In genomic region chr14:57712101-57712500, GRCh38 we compare ENCODE assay signal across 24 cellular contexts.
DNase-seq lines count a peak whose midpoint lies in the region; ATAC-seq, FAIRE-seq and TF ChIP-seq lines count a peak whose summit lies in the region.
"Had no signal": no experiment of that assay in that cellular context is flagged by ENCODE, and none has a peak within 500 bp of the region (broad histone marks: within the 10 kb centered on the region; RNA-seq: fewer than 3 reads in every experiment).

No MANE protein-coding gene starts in this region.

- SMC1A ChIA-PET in GM12878 (lab: Charles Lee; ENCODE audit: uncharacterized antibody, unreplicated experiment), result interaction anchor here (0.6 to 2.1 kb wide), 13 partner anchors 11 to 946 kb away, joined by 3 to 10 read pairs (median 4); no protein-coding TSS in a partner anchor

- POLR2A ChIA-PET in GM12878 (lab: Charles Lee), result no interaction called here

- no peaks in the 10 kb centered on the region for H4K20me1 ChIP-seq in GM12878 (ENCODE audit: control insufficient read depth, insufficient read depth)

- 2% methylated on average over 3 of the region's 3 CpGs for WGBS in GM12878 (ENCODE audit: insufficient coverage, insufficient replicate concordance, low lambda C conversion rate, missing lambda C conversion rate)

- TF ChIP-seq CTCF in GM12878 (IDR thresholded peaks at IDR 0.05 in 2 of 3, conservative IDR thresholded peaks at IDR 0.05 in 1 of 3; ENCODE audit: control insufficient read depth in 2 of 3, extremely low read depth in 1 of 3, insufficient read depth in 1 of 3, low read depth in 3 of 3, low read length in 3 of 3), result 0 out of 6 replicates have a peak, but pooled peaks of 1 of the 3 experiments have one; percentile 1

- RAD21 ChIA-PET in GM12878 (lab: Charles Lee; ENCODE audit: unreplicated experiment), result interaction anchor here (0.8 to 2.0 kb wide), 4 partner anchors 9 to 159 kb away, joined by 3 to 6 read pairs (median 4); no protein-coding TSS in a partner anchor

- ATAC-seq in HG02678 (IDR thresholded peaks at IDR 0.05; ENCODE audit: unreplicated experiment) (peak; percentile 40), GM12878 (peak; percentile 51), HG02852 (IDR thresholded peaks at IDR 0.05; ENCODE audit: unreplicated experiment) (no peak), GM19467 (IDR thresholded peaks at IDR 0.05; ENCODE audit: unreplicated experiment) (no peak)
- ATAC-seq: T-helper 17 cell had no signal

- no peaks in the 10 kb centered on the region; the same call in 2 of the 3 replicates for H3K9me3 ChIP-seq in GM12878 (replicated peaks; ENCODE audit: control insufficient read depth, insufficient read depth, low read length)
- H3K9me3 ChIP-seq: sigmoid colon had no signal

- no peak overlapping the region for H2AFZ ChIP-seq in GM12878 (ENCODE audit: control insufficient read depth, low read depth, low read length)
- H2AFZ ChIP-seq: parathyroid adenoma, PC-9 had no signal

- no peaks in the 10 kb centered on the region for H3K4me1 ChIP-seq in GM12878 (ENCODE audit: control insufficient read depth, insufficient read depth, low read length)
- H3K4me1 ChIP-seq: breast epithelium, parathyroid adenoma, sigmoid colon, suprapubic skin had no signal

- FAIRE-seq in GM12878 (lab: Jason Lieb, UNC), result no peak
- FAIRE-seq: endothelial cell of umbilical vein, frontal cortex had no signal

- no TSS peak for BruUV-seq in GM12878 (replicated peaks; lab: Mats Ljungman, UMichigan)

- DNase-seq in ACHN (peak; percentile 39), GM12878 (ENCODE audit: low read depth, low spot score) (no peak), kidney tubule cell (ENCODE audit: low spot score) (peak; percentile 15), NCI-H187 (lab: John Stamatoyannopoulos, UW) (no peak)
- DNase-seq: activated CD8-positive, alpha-beta memory T cell treated with anti-CD3 and anti-CD28 coated beads, Interleukin-2, amount 50 U/mL, for 48 hours; activated effector memory CD4-positive, alpha-beta T cell treated with anti-CD3 and anti-CD28 coated beads, Interleukin-2, amount 50 U/mL, for 16 hours; CD4-positive, alpha-beta memory T cell; DMS79 treated with DMSO at 0.1 percent for 48 hours; Karpas-422; midbrain; NCI-H1092; NCI-H2171 treated with DMSO at 0.1 percent for 48 hours; NCI-H69; PC-9; sigmoid colon; T-helper 17 cell had no signal

- no peaks in the 10 kb centered on the region for H3K27me3 ChIP-seq in GM12878 (replicated peaks in 1 of 2; ENCODE audit: control insufficient read depth in 2 of 2, insufficient read depth in 2 of 2, low read length in 1 of 2)
- H3K27me3 ChIP-seq: breast epithelium, sigmoid colon, suprapubic skin had no signal

- no peak for TF ChIP-seq RAD21 in GM12878 (IDR thresholded peaks at IDR 0.05; ENCODE audit: insufficient read depth, low read depth, low read length)

- in situ Hi-C loops in ACHN (cut with HindIII; ENCODE audit: low pct_ligation_motif_present, low pct_unique_long_range_greater_than_20kb, low sequenced_read_pairs) (no loop called here), GM12878 (cut with MboI) (no loop called here)

- no peak for TF ChIP-seq EP300 in GM12878 (IDR thresholded peaks at IDR 0.05; ENCODE audit: borderline replicate concordance in 1 of 2, control insufficient read depth in 1 of 2, low read depth in 2 of 2, low read length in 2 of 2)

- H3K9ac ChIP-seq in GM12878 (ENCODE audit: control insufficient read depth, insufficient read depth, low read length), result no peak overlapping the region
- H3K9ac ChIP-seq: parathyroid adenoma had no signal

- H3K4me2 ChIP-seq in GM12878 (ENCODE audit: control insufficient read depth, insufficient read depth), result no peak overlapping the region
- H3K4me2 ChIP-seq: PC-9 had no signal

- H3K27ac ChIP-seq in GM12878 (ENCODE audit: control insufficient read depth, insufficient read depth), result no peak overlapping the region
- H3K27ac ChIP-seq: breast epithelium, parathyroid adenoma, PC-9, sigmoid colon, suprapubic skin had no signal

- CTCF ChIA-PET in GM12878 (lab: Yijun Ruan, JAX), result interaction anchor here (1.3 to 1.8 kb wide), 4 partner anchors 9 to 172 kb away, joined by 4 to 8 read pairs (median 5); no protein-coding TSS in a partner anchor

- no peaks in the 10 kb centered on the region for H3K79me2 ChIP-seq in GM12878 (ENCODE audit: control insufficient read depth, insufficient read depth, low read length)
- H3K79me2 ChIP-seq: parathyroid adenoma had no signal

- intact Hi-C loops in GM12878 (cut with micrococcal nuclease; ENCODE audit: unreplicated experiment), result loop anchor here (10.0 kb wide), 1 partner anchor 63 kb away; no protein-coding TSS in a partner anchor

- no peak overlapping the region for H3K4me3 ChIP-seq in GM12878
- H3K4me3 ChIP-seq: breast epithelium, PC-9, sigmoid colon, suprapubic skin had no signal

- H3K36me3 ChIP-seq in GM12878 (ENCODE audit: control insufficient read depth in 2 of 2, insufficient read depth in 2 of 2, low read length in 1 of 2), result no peaks in the 10 kb centered on the region
- H3K36me3 ChIP-seq: breast epithelium, sigmoid colon, suprapubic skin had no signal

- no peak for TF ChIP-seq POLR2A in GM12878 (IDR thresholded peaks at IDR 0.05; ENCODE audit: low read depth, low read length)

TF ChIP-seq in GM12878, 131 proteins besides CTCF, POLR2A, EP300 and RAD21:
- TF ChIP-seq POLR2AphosphoS2 (IDR thresholded peaks at IDR 0.05; ENCODE audit: low read depth, low read length), result no peak
- TF ChIP-seq CBX5 (IDR thresholded peaks at IDR 0.05; ENCODE audit: low read depth), result no peak
- TF ChIP-seq, protein P1, sequence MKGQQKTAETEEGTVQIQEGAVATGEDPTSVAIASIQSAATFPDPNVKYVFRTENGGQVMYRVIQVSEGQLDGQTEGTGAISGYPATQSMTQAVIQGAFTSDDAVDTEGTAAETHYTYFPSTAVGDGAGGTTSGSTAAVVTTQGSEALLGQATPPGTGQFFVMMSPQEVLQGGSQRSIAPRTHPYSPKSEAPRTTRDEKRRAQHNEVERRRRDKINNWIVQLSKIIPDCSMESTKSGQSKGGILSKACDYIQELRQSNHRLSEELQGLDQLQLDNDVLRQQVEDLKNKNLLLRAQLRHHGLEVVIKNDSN (IDR thresholded peaks at IDR 0.05; ENCODE audit: borderline replicate concordance, extremely low read length, insufficient read depth, low read depth, low read length), result no peak
- no peak for TF ChIP-seq RELA (IDR thresholded peaks at IDR 0.05; ENCODE audit: borderline replicate concordance, partially characterized antibody)
- TF ChIP-seq SMC3 (IDR thresholded peaks at IDR 0.05; ENCODE audit: borderline replicate concordance, low read length), result no peak
- no peak for TF ChIP-seq TCF7 (IDR thresholded peaks at IDR 0.05; ENCODE audit: borderline replicate concordance)
- TF ChIP-seq MEF2B (IDR thresholded peaks at IDR 0.05; ENCODE audit: partially characterized antibody, poor library complexity, severe bottlenecking), result no peak
- no peak for TF ChIP-seq DPF2 (IDR thresholded peaks at IDR 0.05)
- no peak for TF ChIP-seq BCL11A (IDR thresholded peaks at IDR 0.05; ENCODE audit: low read depth, low read length)
- TF ChIP-seq MLLT1 (IDR thresholded peaks at IDR 0.05), result no peak
- no peak for TF ChIP-seq MXI1 (IDR thresholded peaks at IDR 0.05; ENCODE audit: low read depth, low read length)

Comparison
In these comparisons a context has a peak if more than half of its experiments do, and no peak if none do; other contexts are left out.
1. DNase-seq: peak in ACHN (single experiment) and kidney tubule cell (single experiment); none in GM12878 (single experiment) and NCI-H187 (0 of 2).
2. ATAC-seq: peak in HG02678 (single experiment) and GM12878 (single experiment); none in HG02852 (single experiment) and GM19467 (single experiment).